Comparison of ENCODE assay signal across 3 cellular contexts in genomic region chr6:156564807-156565149, GRCh38.
"Had no signal": no experiment of that assay in that cellular context is flagged by ENCODE, and none has a peak within 500 bp of the region (broad histone marks: within the 10 kb centered on the region; RNA-seq: fewer than 3 reads in every experiment).

No MANE protein-coding gene starts in this region.

- H3K9me3 ChIP-seq: body of pancreas had no signal

- H3K27ac ChIP-seq: body of pancreas, coronary artery had no signal

- H3K36me3 ChIP-seq: heart right ventricle had no signal

- H3K27me3 ChIP-seq: body of pancreas had no signal

- H3K4me3 ChIP-seq: body of pancreas, coronary artery, heart right ventricle had no signal
